8 cellular contexts compared by ENCODE assay signal in the genomic region with DNA sequence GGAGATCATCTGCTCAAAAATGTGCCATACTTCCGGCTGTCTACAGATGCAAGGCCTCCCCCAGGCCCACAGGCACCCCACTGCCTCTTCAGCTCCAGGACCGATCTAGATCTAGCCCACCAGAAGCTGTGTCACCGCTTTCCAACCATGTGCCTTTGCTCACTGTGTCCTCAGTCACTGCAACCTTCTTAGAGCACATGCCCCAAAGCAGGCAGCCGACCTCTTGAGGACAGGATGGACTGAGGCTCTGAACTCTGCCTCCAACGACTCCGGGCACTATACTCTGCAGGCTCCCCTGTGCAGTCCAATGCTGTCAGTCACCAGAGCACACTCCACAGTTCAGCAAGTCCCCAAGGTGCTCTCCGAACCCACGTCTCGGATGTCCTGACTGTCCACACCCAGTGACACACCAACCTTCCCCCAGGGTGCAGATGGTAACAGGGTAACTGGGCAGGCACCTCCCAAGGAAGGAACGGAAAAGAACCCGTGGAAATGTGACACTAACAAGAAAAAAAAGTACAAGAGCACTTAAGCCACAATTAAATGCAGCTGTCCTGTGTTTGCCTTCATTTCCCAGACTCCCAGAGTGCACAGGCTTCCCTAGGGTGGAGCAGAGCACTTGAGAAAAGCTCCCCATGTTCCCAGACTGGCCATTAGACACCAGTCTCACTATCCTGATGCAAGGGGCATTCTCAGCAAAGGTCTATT. TPM values are rescaled to one million over a fixed set of nuclear protein-coding genes. Genes with fewer than 3 reads are reported as not detected.
DNase-seq lines count a peak whose midpoint lies in the region; TF ChIP-seq lines count a peak whose summit lies in the region.

No MANE protein-coding gene starts in this region.

- H3K79me2 ChIP-seq in mammary epithelial cell (ENCODE audit: insufficient read depth, low read length) = peaks cover 95% of the 10 kb centered on the region

- H3K9me3 ChIP-seq in mammary epithelial cell (replicated peaks; ENCODE audit: insufficient read depth, low read length) (no peaks in the 10 kb centered on the region), muscle layer of duodenum (ENCODE audit: control insufficient read depth in 1 of 2, low read length in 2 of 2) (no peaks in the 10 kb centered on the region)

- in situ Hi-C loops in mammary epithelial cell (cut with MboI; ENCODE audit: low sequenced_read_pairs in 2 of 2) = no loop called here

- DNase-seq in NCI-H2227 (lab: John Stamatoyannopoulos, UW; ENCODE audit: unreplicated experiment) = peak; percentile 3
- no peak for DNase-seq in NCI-H2227 treated with DMSO at 0.1 percent for 48 hours (lab: John Stamatoyannopoulos, UW)
- DNase-seq in NCI-H524 treated with DMSO at 0.1 percent for 48 hours (lab: John Stamatoyannopoulos, UW) = peak; percentile 78
- peak; percentile 38 for DNase-seq in mammary epithelial cell
- no peak for DNase-seq in D341Med (ENCODE audit: low spot score)
- no peak for DNase-seq in COR-L47 (lab: John Stamatoyannopoulos, UW)
- no peak for DNase-seq in effector CD8-positive, alpha-beta T cell (lab: John Stamatoyannopoulos, UW)

- no TSS peak for BruUV-seq in mammary epithelial cell (replicated peaks; lab: Mats Ljungman, UMichigan)

- peak overlapping the region; percentile 14 for H3K27ac ChIP-seq in mammary epithelial cell (ENCODE audit: insufficient read depth, low read depth, low read length)
- peak overlapping the region; percentile 68 for H3K27ac ChIP-seq in muscle layer of duodenum (ENCODE audit: low read length)

- no peak overlapping the region for H2AFZ ChIP-seq in mammary epithelial cell (ENCODE audit: low read depth, low read length)

- H3K4me3 ChIP-seq in mammary epithelial cell (replicated peaks in 1 of 3; ENCODE audit: insufficient read depth in 1 of 3, low read depth in 2 of 3, low read length in 3 of 3) (no peak overlapping the region), muscle layer of duodenum (ENCODE audit: low read depth in 1 of 2, low read length in 2 of 2) (peak overlapping the region; percentile 3 to 7)

- no peak overlapping the region for H3K9ac ChIP-seq in mammary epithelial cell (ENCODE audit: insufficient read depth, low read length)

- dilution Hi-C loops in mammary epithelial cell (cut with HindIII; ENCODE audit: low sequenced_read_pairs) = no loop called here

- CTCF ChIA-PET in mammary epithelial cell (lab: Charles Lee; ENCODE audit: low non-redundant PET) = no interaction called here

- H4K20me1 ChIP-seq in mammary epithelial cell (ENCODE audit: insufficient read depth, low read length) = no peaks in the 10 kb centered on the region

- no peak for TF ChIP-seq CTCF in mammary epithelial cell (conservative IDR thresholded peaks at IDR 0.05 in 1 of 2, IDR thresholded peaks at IDR 0.05 in 1 of 2; ENCODE audit: extremely low read depth in 1 of 2, insufficient read depth in 1 of 2, low read depth in 1 of 2, low read length in 2 of 2)

- H3K4me1 ChIP-seq in mammary epithelial cell (ENCODE audit: insufficient read depth, low read length) (peaks cover 38% of the 10 kb centered on the region), muscle layer of duodenum (ENCODE audit: control insufficient read depth in 1 of 2, insufficient read depth in 2 of 2, low read length in 2 of 2) (peaks cover 18 to 42% of the 10 kb centered on the region in 2 donors)

- WGBS in mammary epithelial cell (ENCODE audit: low coverage, missing lambda C conversion rate) = 47% methylated on average over 9 of the region's 11 CpGs

- H3K4me2 ChIP-seq in mammary epithelial cell (ENCODE audit: insufficient read depth, low read depth, low read length) = peak overlapping the region; percentile 77

- intact Hi-C loops in mammary epithelial cell (cut with micrococcal nuclease) = loop anchor here (1.0 to 5.0 kb wide), 4 partner anchors 63 to 105 kb away; no protein-coding TSS in a partner anchor

- H3K36me3 ChIP-seq in mammary epithelial cell (ENCODE audit: insufficient read depth, low read length) (no peaks in the 10 kb centered on the region), muscle layer of duodenum (ENCODE audit: control insufficient read depth in 1 of 2, insufficient read depth in 2 of 2, low read length in 2 of 2) (no peaks in the 10 kb centered on the region)

- no peaks in the 10 kb centered on the region for H3K27me3 ChIP-seq in mammary epithelial cell (ENCODE audit: insufficient read depth, low read length)
- no peaks in the 10 kb centered on the region for H3K27me3 ChIP-seq in muscle layer of duodenum (ENCODE audit: low read depth, low read length)

RNA-seq across cellular contexts. Expression of a gene that starts 4.8 kb away (rescaled TPM):
- 100 to 1,000 TPM; 114 to 189 TPM for total RNA-seq in mammary epithelial cell
- 77.9 TPM for polyA plus RNA-seq in mammary epithelial cell
- 128 TPM for polyA minus RNA-seq in mammary epithelial cell

Comparison
In these comparisons a context has a peak if more than half of its experiments do, and no peak if none do; other contexts are left out.
1. DNase-seq: peak in NCI-H2227 (single experiment), NCI-H524 treated with DMSO at 0.1 percent for 48 hours (single experiment) and mammary epithelial cell (single experiment); none in NCI-H2227 treated with DMSO at 0.1 percent for 48 hours (single experiment), D341Med (single experiment), COR-L47 (single experiment) and effector CD8-positive, alpha-beta T cell (single experiment).
2. H3K4me3 ChIP-seq: peak in muscle layer of duodenum (2 of 2); none in mammary epithelial cell (0 of 3).